In the genomic region with DNA sequence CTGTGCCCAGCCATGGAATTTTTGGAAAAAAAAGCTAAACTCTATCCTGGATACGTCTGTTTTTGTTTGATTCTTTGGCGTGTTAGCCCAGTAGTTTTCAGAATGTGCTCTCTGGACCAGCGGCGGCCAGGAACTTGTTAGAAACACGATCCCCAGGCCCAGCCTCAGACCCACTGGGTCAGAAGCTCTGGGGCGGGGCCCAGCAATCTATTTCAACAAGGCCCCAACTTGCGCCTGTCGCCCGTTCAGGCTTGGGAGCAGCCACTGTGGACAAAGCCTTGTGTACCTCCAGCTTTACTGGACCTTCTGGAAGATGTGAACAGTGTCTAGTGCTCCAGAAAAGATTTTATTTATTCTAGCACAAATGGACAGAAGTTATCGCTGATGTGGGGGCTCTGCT, we compare ENCODE assay signal across 2 cellular contexts.
A peak's percentile ranks its signal among the peaks of the same experiment; 100 is the strongest.
TF ChIP-seq lines count a peak whose summit lies in the region.

No MANE protein-coding gene starts in this region.

TF ChIP-seq in HepG2, 621 proteins besides CTCF, POLR2A, EP300 and RAD21:
- TF ChIP-seq, protein P1, sequence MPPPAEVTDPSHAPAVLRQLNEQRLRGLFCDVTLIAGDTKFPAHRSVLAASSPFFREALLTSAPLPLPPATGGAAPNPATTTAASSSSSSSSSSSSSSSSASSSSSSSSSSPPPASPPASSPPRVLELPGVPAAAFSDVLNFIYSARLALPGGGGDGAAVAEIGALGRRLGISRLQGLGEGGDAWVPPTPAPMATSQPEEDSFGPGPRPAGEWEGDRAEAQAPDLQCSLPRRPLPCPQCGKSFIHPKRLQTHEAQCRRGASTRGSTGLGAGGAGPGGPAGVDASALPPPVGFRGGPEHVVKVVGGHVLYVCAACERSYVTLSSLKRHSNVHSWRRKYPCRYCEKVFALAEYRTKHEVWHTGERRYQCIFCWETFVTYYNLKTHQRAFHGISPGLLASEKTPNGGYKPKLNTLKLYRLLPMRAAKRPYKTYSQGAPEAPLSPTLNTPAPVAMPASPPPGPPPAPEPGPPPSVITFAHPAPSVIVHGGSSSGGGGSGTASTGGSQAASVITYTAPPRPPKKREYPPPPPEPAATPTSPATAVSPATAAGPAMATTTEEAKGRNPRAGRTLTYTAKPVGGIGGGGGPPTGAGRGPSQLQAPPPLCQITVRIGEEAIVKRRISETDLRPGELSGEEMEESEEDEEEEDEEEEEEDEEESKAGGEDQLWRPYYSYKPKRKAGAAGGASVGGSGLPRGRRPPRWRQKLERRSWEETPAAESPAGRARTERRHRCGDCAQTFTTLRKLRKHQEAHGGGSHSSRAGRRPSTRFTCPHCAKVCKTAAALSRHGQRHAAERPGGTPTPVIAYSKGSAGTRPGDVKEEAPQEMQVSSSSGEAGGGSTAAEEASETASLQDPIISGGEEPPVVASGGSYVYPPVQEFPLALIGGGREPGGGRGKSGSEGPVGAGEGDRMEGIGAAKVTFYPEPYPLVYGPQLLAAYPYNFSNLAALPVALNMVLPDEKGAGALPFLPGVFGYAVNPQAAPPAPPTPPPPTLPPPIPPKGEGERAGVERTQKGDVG (CRISPR knock-in tag; IDR thresholded peaks at IDR 0.05; ENCODE audit: borderline replicate concordance), result peak; percentile 93; the same call in 1 of the 2 replicates
- TF ChIP-seq ZNF136 (CRISPR knock-in tag; IDR thresholded peaks at IDR 0.05; ENCODE audit: low read depth), result no peak
- TF ChIP-seq TEAD3 (CRISPR knock-in tag; optimal IDR thresholded peaks at IDR 0.05; ENCODE audit: borderline replicate concordance), result peak; percentile 15
- TF ChIP-seq, protein P2, sequence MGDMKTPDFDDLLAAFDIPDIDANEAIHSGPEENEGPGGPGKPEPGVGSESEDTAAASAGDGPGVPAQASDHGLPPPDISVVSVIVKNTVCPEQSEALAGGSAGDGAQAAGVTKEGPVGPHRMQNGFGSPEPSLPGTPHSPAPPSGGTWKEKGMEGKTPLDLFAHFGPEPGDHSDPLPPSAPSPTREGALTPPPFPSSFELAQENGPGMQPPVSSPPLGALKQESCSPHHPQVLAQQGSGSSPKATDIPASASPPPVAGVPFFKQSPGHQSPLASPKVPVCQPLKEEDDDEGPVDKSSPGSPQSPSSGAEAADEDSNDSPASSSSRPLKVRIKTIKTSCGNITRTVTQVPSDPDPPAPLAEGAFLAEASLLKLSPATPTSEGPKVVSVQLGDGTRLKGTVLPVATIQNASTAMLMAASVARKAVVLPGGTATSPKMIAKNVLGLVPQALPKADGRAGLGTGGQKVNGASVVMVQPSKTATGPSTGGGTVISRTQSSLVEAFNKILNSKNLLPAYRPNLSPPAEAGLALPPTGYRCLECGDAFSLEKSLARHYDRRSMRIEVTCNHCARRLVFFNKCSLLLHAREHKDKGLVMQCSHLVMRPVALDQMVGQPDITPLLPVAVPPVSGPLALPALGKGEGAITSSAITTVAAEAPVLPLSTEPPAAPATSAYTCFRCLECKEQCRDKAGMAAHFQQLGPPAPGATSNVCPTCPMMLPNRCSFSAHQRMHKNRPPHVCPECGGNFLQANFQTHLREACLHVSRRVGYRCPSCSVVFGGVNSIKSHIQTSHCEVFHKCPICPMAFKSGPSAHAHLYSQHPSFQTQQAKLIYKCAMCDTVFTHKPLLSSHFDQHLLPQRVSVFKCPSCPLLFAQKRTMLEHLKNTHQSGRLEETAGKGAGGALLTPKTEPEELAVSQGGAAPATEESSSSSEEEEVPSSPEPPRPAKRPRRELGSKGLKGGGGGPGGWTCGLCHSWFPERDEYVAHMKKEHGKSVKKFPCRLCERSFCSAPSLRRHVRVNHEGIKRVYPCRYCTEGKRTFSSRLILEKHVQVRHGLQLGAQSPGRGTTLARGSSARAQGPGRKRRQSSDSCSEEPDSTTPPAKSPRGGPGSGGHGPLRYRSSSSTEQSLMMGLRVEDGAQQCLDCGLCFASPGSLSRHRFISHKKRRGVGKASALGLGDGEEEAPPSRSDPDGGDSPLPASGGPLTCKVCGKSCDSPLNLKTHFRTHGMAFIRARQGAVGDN (CRISPR knock-in tag; IDR thresholded peaks at IDR 0.05), result peak; percentile 67
- no peak for TF ChIP-seq AGO2 (optimal IDR thresholded peaks at IDR 0.05; ENCODE audit: low read depth, low read length)
- TF ChIP-seq, protein P3, sequence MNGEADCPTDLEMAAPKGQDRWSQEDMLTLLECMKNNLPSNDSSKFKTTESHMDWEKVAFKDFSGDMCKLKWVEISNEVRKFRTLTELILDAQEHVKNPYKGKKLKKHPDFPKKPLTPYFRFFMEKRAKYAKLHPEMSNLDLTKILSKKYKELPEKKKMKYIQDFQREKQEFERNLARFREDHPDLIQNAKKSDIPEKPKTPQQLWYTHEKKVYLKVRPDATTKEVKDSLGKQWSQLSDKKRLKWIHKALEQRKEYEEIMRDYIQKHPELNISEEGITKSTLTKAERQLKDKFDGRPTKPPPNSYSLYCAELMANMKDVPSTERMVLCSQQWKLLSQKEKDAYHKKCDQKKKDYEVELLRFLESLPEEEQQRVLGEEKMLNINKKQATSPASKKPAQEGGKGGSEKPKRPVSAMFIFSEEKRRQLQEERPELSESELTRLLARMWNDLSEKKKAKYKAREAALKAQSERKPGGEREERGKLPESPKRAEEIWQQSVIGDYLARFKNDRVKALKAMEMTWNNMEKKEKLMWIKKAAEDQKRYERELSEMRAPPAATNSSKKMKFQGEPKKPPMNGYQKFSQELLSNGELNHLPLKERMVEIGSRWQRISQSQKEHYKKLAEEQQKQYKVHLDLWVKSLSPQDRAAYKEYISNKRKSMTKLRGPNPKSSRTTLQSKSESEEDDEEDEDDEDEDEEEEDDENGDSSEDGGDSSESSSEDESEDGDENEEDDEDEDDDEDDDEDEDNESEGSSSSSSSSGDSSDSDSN (CRISPR knock-in tag; IDR thresholded peaks at IDR 0.05), result 0 out of 2 replicates have a peak, but pooled peaks have one; percentile 2
- 0 out of 2 replicates have a peak, but pooled peaks have one; percentile 17 for TF ChIP-seq ZMYM4 (CRISPR knock-in tag; IDR thresholded peaks at IDR 0.05)
- TF ChIP-seq ZBTB38 (CRISPR knock-in tag; IDR thresholded peaks at IDR 0.05), result 0 out of 2 replicates have a peak, but pooled peaks have one; percentile 58
TF ChIP-seq in HepG2: peak in this region for 6.

TF ChIP-seq in GM12878, 131 proteins besides CTCF, POLR2A, EP300 and RAD21:
- TF ChIP-seq, protein P4, sequence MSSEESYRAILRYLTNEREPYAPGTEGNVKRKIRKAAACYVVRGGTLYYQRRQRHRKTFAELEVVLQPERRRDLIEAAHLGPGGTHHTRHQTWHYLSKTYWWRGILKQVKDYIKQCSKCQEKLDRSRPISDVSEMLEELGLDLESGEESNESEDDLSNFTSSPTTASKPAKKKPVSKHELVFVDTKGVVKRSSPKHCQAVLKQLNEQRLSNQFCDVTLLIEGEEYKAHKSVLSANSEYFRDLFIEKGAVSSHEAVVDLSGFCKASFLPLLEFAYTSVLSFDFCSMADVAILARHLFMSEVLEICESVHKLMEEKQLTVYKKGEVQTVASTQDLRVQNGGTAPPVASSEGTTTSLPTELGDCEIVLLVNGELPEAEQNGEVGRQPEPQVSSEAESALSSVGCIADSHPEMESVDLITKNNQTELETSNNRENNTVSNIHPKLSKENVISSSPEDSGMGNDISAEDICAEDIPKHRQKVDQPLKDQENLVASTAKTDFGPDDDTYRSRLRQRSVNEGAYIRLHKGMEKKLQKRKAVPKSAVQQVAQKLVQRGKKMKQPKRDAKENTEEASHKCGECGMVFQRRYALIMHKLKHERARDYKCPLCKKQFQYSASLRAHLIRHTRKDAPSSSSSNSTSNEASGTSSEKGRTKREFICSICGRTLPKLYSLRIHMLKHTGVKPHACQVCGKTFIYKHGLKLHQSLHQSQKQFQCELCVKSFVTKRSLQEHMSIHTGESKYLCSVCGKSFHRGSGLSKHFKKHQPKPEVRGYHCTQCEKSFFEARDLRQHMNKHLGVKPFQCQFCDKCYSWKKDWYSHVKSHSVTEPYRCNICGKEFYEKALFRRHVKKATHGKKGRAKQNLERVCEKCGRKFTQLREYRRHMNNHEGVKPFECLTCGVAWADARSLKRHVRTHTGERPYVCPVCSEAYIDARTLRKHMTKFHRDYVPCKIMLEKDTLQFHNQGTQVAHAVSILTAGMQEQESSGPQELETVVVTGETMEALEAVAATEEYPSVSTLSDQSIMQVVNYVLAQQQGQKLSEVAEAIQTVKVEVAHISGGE (CRISPR knock-in tag; IDR thresholded peaks at IDR 0.05), result no peak
- TF ChIP-seq POLR2AphosphoS5 (IDR thresholded peaks at IDR 0.05; ENCODE audit: low read length) (0 out of 2 replicates have a peak, but pooled peaks have one; percentile 8), CHD4 (IDR thresholded peaks at IDR 0.05) (no peak), HDAC6 (IDR thresholded peaks at IDR 0.05; ENCODE audit: unreplicated experiment) (no peak)
